In the genomic region with DNA sequence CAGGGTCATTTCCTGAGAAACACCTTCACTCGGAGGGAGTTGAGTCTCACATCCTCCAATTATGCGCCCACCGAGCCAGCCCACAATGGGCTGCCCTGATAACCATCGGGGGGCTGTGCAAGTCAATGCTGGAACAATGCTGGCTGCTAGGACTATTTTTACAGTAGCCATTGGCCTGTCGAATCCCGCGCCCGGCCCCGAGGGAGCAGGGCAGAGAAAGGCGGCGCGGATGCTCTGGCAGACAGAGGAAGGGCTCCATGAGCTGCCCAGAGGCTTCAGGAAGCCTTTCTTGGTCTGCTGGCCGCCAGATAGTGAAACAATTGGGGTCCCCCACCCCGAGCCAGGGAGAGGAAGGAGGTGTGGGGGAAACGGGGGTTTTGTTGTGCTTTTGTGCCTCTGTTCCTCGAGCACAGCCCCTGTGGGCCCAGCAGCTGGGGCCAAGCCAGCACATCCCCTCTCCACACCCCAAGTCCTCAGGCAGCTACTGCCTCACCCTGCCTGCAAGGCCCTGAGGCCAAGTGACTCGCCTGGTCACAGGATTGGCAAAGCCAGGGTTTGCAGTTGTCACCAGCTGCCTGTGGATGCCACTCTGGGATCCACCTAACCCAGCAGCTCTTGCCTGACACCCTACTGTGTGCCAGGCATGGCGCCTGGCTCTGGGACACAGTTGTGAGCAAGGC, we compare ENCODE assay signal across 15 cellular contexts. TPM values are rescaled to one million over a fixed set of nuclear protein-coding genes. Genes with fewer than 3 reads are reported as not detected.
DNase-seq lines count a peak whose midpoint lies in the region; ATAC-seq, FAIRE-seq and TF ChIP-seq lines count a peak whose summit lies in the region.
"Had no signal": no experiment of that assay in that cellular context is flagged by ENCODE, and none has a peak within 500 bp of the region (broad histone marks: within the 10 kb centered on the region; RNA-seq: fewer than 3 reads in every experiment).

No MANE protein-coding gene starts in this region.

- H3K4me3 ChIP-seq in A549 (no peak overlapping the region), HEK293 (ENCODE audit: low read depth, low read length) (no peak overlapping the region), mesenchymal stem cell (ENCODE audit: insufficient read depth in 1 of 2, low read depth in 1 of 2, low read length in 2 of 2) (no peak overlapping the region), esophagus squamous epithelium (no peak overlapping the region), small intestine (ENCODE audit: low read depth in 1 of 2, low read length in 2 of 2) (no peak overlapping the region)
- H3K4me3 ChIP-seq: esophagus muscularis mucosa, tibial artery had no signal

- no peak for TF ChIP-seq EP300 in A549 (IDR thresholded peaks at IDR 0.05)

- H3K4me2 ChIP-seq in A549 (peak overlapping the region; percentile 44), mesenchymal stem cell (ENCODE audit: low read length, poor library complexity, severe bottlenecking) (no peak overlapping the region)

- POLR2A ChIA-PET in A549 (lab: Yijun Ruan, JAX) = interaction anchor here (1.5 kb wide), 1 partner anchor 8 kb away, joined by 5 read pairs; no protein-coding TSS in a partner anchor
- POLR2A ChIA-PET in HEK293 (lab: Yijun Ruan, JAX) = interaction anchor here (0.9 to 2.7 kb wide), 3 partner anchors 11 to 66 kb away, joined by 3 to 9 read pairs (median 4); a partner anchor contains a TSS

- H3K27me3 Mint-ChIP-seq in effector memory CD8-positive, alpha-beta T cell = no peaks in the 10 kb centered on the region

- peaks cover 37% of the 10 kb centered on the region for H3K79me1 ChIP-seq in mesenchymal stem cell (replicated peaks; ENCODE audit: low read length, poor library complexity, severe bottlenecking)

- H3K23ac ChIP-seq in mesenchymal stem cell (ENCODE audit: low read length in 2 of 2) = no peak overlapping the region

- TF ChIP-seq RAD21 in A549 (conservative IDR thresholded peaks at IDR 0.05 in 1 of 2, IDR thresholded peaks at IDR 0.05 in 1 of 2) = no peak

- H3K27ac ChIP-seq in A549 (peak overlapping the region in 1 of 2 experiments; percentile 68; a peak in 3 of 6 replicates), HEK293 (ENCODE audit: extremely low read depth, low read depth, low read length) (no peak overlapping the region), mesenchymal stem cell (ENCODE audit: low read length, poor library complexity, severe bottlenecking) (no peak overlapping the region), esophagus squamous epithelium (peak overlapping the region in 2 of 4 donors; percentile 7 to 9), small intestine (ENCODE audit: low read depth in 1 of 2, low read length in 1 of 2) (no peak overlapping the region)
- H3K27ac ChIP-seq: esophagus muscularis mucosa, tibial artery had no signal

- no peak overlapping the region for H3K9ac ChIP-seq in mesenchymal stem cell (ENCODE audit: low read length)

- peak overlapping the region; percentile 47 to 64 for H3K18ac ChIP-seq in mesenchymal stem cell (ENCODE audit: low read depth in 1 of 2, low read length in 2 of 2)

- no peak overlapping the region for H4K8ac ChIP-seq in mesenchymal stem cell (ENCODE audit: low read length)

- H3K27ac Mint-ChIP-seq in effector memory CD8-positive, alpha-beta T cell = peak overlapping the region; percentile 17 to 33

- H4K91ac ChIP-seq in mesenchymal stem cell (ENCODE audit: low read length) = peak overlapping the region; percentile 76

- H3K27me3 ChIP-seq in mesenchymal stem cell (ENCODE audit: control insufficient read depth in 1 of 2, insufficient read depth in 1 of 2, low read length in 2 of 2) (no peaks in the 10 kb centered on the region), esophagus squamous epithelium (no peaks in the 10 kb centered on the region), small intestine (ENCODE audit: control insufficient read depth in 2 of 2, insufficient read depth in 2 of 2, low read length in 2 of 2) (no peaks in the 10 kb centered on the region)
- H3K27me3 ChIP-seq: esophagus muscularis mucosa, tibial artery had no signal

- no peak overlapping the region for H2AFZ ChIP-seq in mesenchymal stem cell (ENCODE audit: low read depth, low read length)

- H3K14ac ChIP-seq in mesenchymal stem cell (ENCODE audit: low read length in 2 of 2) = peak overlapping the region in 1 of 2 experiments; percentile 76

- no peak overlapping the region for H3K4me3 Mint-ChIP-seq in effector memory CD8-positive, alpha-beta T cell

- H2BK12ac ChIP-seq in mesenchymal stem cell (ENCODE audit: low read length in 2 of 2) = peak overlapping the region in 1 of 2 experiments; percentile 19

- no peak overlapping the region for H2BK5ac ChIP-seq in mesenchymal stem cell (ENCODE audit: low read depth, low read length, poor library complexity, severe bottlenecking)

- peaks cover 57% of the 10 kb centered on the region for H3K4me1 ChIP-seq in A549
- H3K4me1 ChIP-seq in HEK293 (ENCODE audit: control insufficient read depth, insufficient read depth, low read length) = peaks cover 20% of the 10 kb centered on the region
- H3K4me1 ChIP-seq in mesenchymal stem cell (ENCODE audit: control insufficient read depth, insufficient read depth, low read depth, low read length) = peaks cover 44% of the 10 kb centered on the region
- peaks cover 13 to 55% (median 39%) of the 10 kb centered on the region in 3 donors for H3K4me1 ChIP-seq in esophagus squamous epithelium
- peaks cover 0 to 13% of the 10 kb centered on the region in 2 donors for H3K4me1 ChIP-seq in small intestine (ENCODE audit: control insufficient read depth in 2 of 2, insufficient read depth in 1 of 2, low read depth in 1 of 2, low read length in 1 of 2)

- H3K36me3 ChIP-seq in HEK293 (ENCODE audit: control insufficient read depth in 2 of 2, insufficient read depth in 1 of 2, low read length in 2 of 2) (peaks cover 0 to 10% of the 10 kb centered on the region in 2 experiments; a peak in 1 of 3 replicates), mesenchymal stem cell (ENCODE audit: control insufficient read depth in 1 of 2, insufficient read depth in 2 of 2, low read depth in 1 of 2, low read length in 2 of 2) (peaks cover 18 to 57% of the 10 kb centered on the region in 2 experiments), esophagus squamous epithelium (peaks cover 0 to 33% (median 0%) of the 10 kb centered on the region in 3 donors), small intestine (ENCODE audit: control insufficient read depth in 2 of 2, insufficient read depth in 2 of 2, low read length in 2 of 2) (peaks cover 3 to 6% of the 10 kb centered on the region in 2 donors)

- intact Hi-C loops in esophagus squamous epithelium (cut with DNase I) = no loop called here

- peak overlapping the region; percentile 68 for H2BK15ac ChIP-seq in mesenchymal stem cell (ENCODE audit: low read depth, poor library complexity, severe bottlenecking)

- peak; percentile 34 to 70; a peak in 4 of 6 replicates for ATAC-seq in A549
- ATAC-seq in effector memory CD8-positive, alpha-beta T cell (replicated peaks) = no peak

- H2AK5ac ChIP-seq in mesenchymal stem cell (ENCODE audit: low read length, severe bottlenecking) = no peak overlapping the region

- TF ChIP-seq POLR2A in A549 (IDR thresholded peaks at IDR 0.05; ENCODE audit: low read length) (no peak), esophagus squamous epithelium (IDR thresholded peaks at IDR 0.05) (no peak)

- H3K4me1 Mint-ChIP-seq in effector memory CD8-positive, alpha-beta T cell (ENCODE audit: low read depth in 2 of 2) = peaks cover 27 to 30% of the 10 kb centered on the region in 2 donors

- no peak overlapping the region for H2BK120ac ChIP-seq in mesenchymal stem cell (ENCODE audit: low read depth, low read length)

- peak overlapping the region; percentile 24 to 44 for H3K4ac ChIP-seq in mesenchymal stem cell (ENCODE audit: low read depth in 1 of 2, low read length in 2 of 2)

- FAIRE-seq in A549 (lab: Jason Lieb, UNC) = no peak
- FAIRE-seq in small intestine (lab: Jason Lieb, UNC) = no peak

- no peak for DNase-seq in A549 (ENCODE audit: low read depth in 1 of 2, low spot score in 1 of 2)
- DNase-seq in effector memory CD8-positive, alpha-beta T cell = no peak
- no peak for DNase-seq in mesenchymal stem cell
- DNase-seq in esophagus squamous epithelium (lab: John Stamatoyannopoulos, UW) = no peak
- DNase-seq in COR-L47 (lab: John Stamatoyannopoulos, UW) = no peak
- DNase-seq in small intestine = no peak
- no peak for DNase-seq in stimulated activated CD4-positive, alpha-beta T cell treated with anti-CD3 and anti-CD28 coated beads, Interleukin-12 subunit alpha, Interleukin-12 subunit beta, amount 100 ng/mL, for 4 hours
- DNase-seq: activated naive CD4-positive, alpha-beta T cell treated with Interleukin-2 at 50 U/mL for 16 hours; NCI-H1436 treated with DMSO at 0.1 percent for 48 hours; NCI-H526 treated with DMSO at 0.1 percent for 48 hours; SIG-M5; stimulated activated CD4-positive, alpha-beta T cell treated with anti-CD3 and anti-CD28 coated beads, Interleukin-15, amount 100 ng/mL, for 24 hours; tibial artery had no signal

- CTCF ChIA-PET in A549 (lab: Yijun Ruan, JAX) (interaction anchor here (0.9 to 1.9 kb wide), 8 partner anchors 11 to 180 kb away, joined by 3 to 10 read pairs (median 5); no protein-coding TSS in a partner anchor), HEK293 (lab: Yijun Ruan, JAX) (interaction anchor here (1.1 to 1.9 kb wide), 3 partner anchors 8 to 71 kb away, joined by 3 to 7 read pairs (median 4); no protein-coding TSS in a partner anchor)

- H3K9me3 ChIP-seq in A549 (no peaks in the 10 kb centered on the region), HEK293 (ENCODE audit: control insufficient read depth, insufficient read depth, low read depth, low read length) (no peaks in the 10 kb centered on the region), mesenchymal stem cell (ENCODE audit: control insufficient read depth, low read length) (no peaks in the 10 kb centered on the region), esophagus squamous epithelium (no peaks in the 10 kb centered on the region), small intestine (ENCODE audit: control insufficient read depth, low read depth) (no peaks in the 10 kb centered on the region)
- H3K9me3 ChIP-seq: esophagus muscularis mucosa, tibial artery had no signal

- peaks cover 23% of the 10 kb centered on the region for H3K36me3 Mint-ChIP-seq in effector memory CD8-positive, alpha-beta T cell (ENCODE audit: insufficient read depth)

- TF ChIP-seq CTCF in A549 (IDR thresholded peaks at IDR 0.05) (no peak), HEK293 (tag by site-specific recombination; IDR thresholded peaks at IDR 0.05) (no peak), esophagus squamous epithelium (IDR thresholded peaks at IDR 0.05) (no peak)

- WGBS in A549 (ENCODE audit: missing lambda C conversion rate) = 93% methylated on average over 18 of the region's 18 CpGs
- whole genome bisulfite sequencing in mesenchymal stem cell = 92% methylated on average over 17 of the region's 18 CpGs
- 31 to 100% methylated on average over 2 to 3 of the region's 18 CpGs for WGBS in esophagus squamous epithelium, 2 donors
- 79 to 87% (median 86%) methylated on average over 18 of the region's 18 CpGs for WGBS in small intestine, 3 donors

- H3K9me3 Mint-ChIP-seq in effector memory CD8-positive, alpha-beta T cell = no peaks in the 10 kb centered on the region

RNA-seq across cellular contexts. Expression of a gene that starts 39.0 kb away (rescaled TPM):
- polyA plus RNA-seq in A549 (2011; rRNA removed) (73.3 and 76.2 TPM in 2 replicates), A549 (2017; fragmentation: RNase III; extraction: RNeasy Plus Mini Kit Qiagen cat#74134 plus additional on column Dnase treatment) (66.2 to 73.8 TPM (median 66.5 TPM) in 3 replicates), small intestine (10 to 100 TPM in 1 of 3 donors, 1 to 10 TPM in 2; 6.9 to 10.8 (median 8.6) TPM)
- polyA plus RNA-seq in A549 (2012; cell fraction: cytosol; rRNA removed) = 39.4 and 55.1 TPM in 2 replicates
- polyA plus RNA-seq in A549 (2012; cell fraction: nucleus; rRNA removed) = 144 and 151 TPM in 2 replicates
- 141 and 148 TPM in 2 replicates for polyA minus RNA-seq in A549 (2011; rRNA and poly(A)+ RNA removed)
- 34.8 TPM for polyA plus RNA-seq in mesenchymal stem cell (2013, experiment 1 of 2)
- 33.8 TPM for polyA plus RNA-seq in mesenchymal stem cell (2013, experiment 2 of 2)
- total RNA-seq in esophagus squamous epithelium = 10 to 100 TPM; 14.4 to 35.7 (median 17.0) TPM
